ENCODE assay signal across 17 cellular contexts in the genomic region with DNA sequence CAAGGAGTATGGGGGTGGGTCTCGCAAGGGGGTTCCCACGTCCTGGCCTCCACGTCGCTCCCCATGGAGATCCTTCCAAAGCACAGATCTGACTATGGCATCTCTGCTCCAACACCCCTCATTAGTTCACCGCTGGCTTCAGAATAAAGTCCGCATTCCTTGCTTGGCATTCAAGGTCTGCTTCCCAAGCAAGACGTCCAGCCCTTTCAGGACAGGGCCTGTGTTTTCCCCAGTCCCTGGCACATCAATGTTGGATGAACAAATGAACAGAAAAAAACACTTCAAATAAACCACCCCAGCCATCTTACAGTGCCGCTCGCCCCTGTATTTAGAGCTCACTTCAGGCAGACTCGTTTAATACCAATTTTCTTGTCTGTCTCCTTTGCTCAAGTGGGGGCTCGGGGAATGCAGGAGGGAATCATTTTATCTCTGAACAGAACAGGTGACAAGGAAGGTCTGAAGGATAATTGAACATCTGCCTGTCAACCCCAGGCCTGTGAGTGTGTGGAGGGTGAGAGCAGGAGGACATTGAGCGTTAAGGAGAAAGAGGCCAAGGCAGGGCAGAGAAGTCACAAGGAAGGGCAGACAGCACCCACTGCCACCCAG. TPM values are rescaled to one million over a fixed set of nuclear protein-coding genes. Genes with fewer than 3 reads are reported as not detected.
DNase-seq lines count a peak whose midpoint lies in the region; ATAC-seq lines count a peak whose summit lies in the region.
"Had no signal": no experiment of that assay in that cellular context is flagged by ENCODE, and none has a peak within 500 bp of the region (broad histone marks: within the 10 kb centered on the region; RNA-seq: fewer than 3 reads in every experiment).

No MANE protein-coding gene starts in this region.

- peak overlapping the region; percentile 37 for H2BK120ac ChIP-seq in trophoblast cell (ENCODE audit: insufficient read depth, low read length, poor library complexity)

- H3K27ac ChIP-seq in trophoblast cell (ENCODE audit: low read depth, low read length), result no peak overlapping the region
- H3K27ac ChIP-seq: HL-60 had no signal

- H3K14ac ChIP-seq in trophoblast cell (ENCODE audit: low read length), result peak overlapping the region; percentile 20

- peaks cover 36 to 49% of the 10 kb centered on the region in 2 experiments for H3K36me3 ChIP-seq in trophoblast cell (ENCODE audit: control insufficient read depth in 1 of 2, insufficient read depth in 2 of 2, low read length in 2 of 2)
- H3K36me3 ChIP-seq: BLaER1 treated with 17β-estradiol and CSF1 and Interleukin-3, amounts not matched to agents 10 nM and 100 nM had no signal

- peak overlapping the region; percentile 25 for H2AK5ac ChIP-seq in trophoblast cell (ENCODE audit: low read length)

- ATAC-seq in Right ventricle myocardium superior (ENCODE audit: poor library complexity) (no peak), GM19324 (IDR thresholded peaks at IDR 0.05; ENCODE audit: low FRiP score, unreplicated experiment) (no peak)

- no peak overlapping the region for H3K23ac ChIP-seq in trophoblast cell (ENCODE audit: low read length)

- peaks cover 51% of the 10 kb centered on the region for H3K79me1 ChIP-seq in trophoblast cell (ENCODE audit: low read length)

- peak overlapping the region; percentile 46 for H2AFZ ChIP-seq in trophoblast cell (ENCODE audit: insufficient read depth, low read length, poor library complexity)

- WGBS in trophoblast cell (ENCODE audit: extremely low coverage, insufficient coverage, insufficient read length), result no CpG with 5 or more reads among the region's 12 CpGs

- no peaks in the 10 kb centered on the region for H3K27me3 ChIP-seq in trophoblast cell (ENCODE audit: insufficient read depth, low read length)
- H3K27me3 ChIP-seq: BLaER1 treated with 17β-estradiol and CSF1 and Interleukin-3, amounts not matched to agents 10 nM and 100 nM had no signal

- H4K8ac ChIP-seq in trophoblast cell (ENCODE audit: low read depth, low read length), result no peak overlapping the region

- peak overlapping the region; percentile 46 for H4K91ac ChIP-seq in trophoblast cell (ENCODE audit: low read depth, low read length)

- no peak overlapping the region for H3K9ac ChIP-seq in trophoblast cell (ENCODE audit: low read length)

- peaks cover 10% of the 10 kb centered on the region for H3K79me2 ChIP-seq in trophoblast cell (ENCODE audit: control insufficient read depth, insufficient read depth, low read length, poor library complexity)

- no peak overlapping the region for H4K12ac ChIP-seq in trophoblast cell (ENCODE audit: low read depth, low read length)

- H3K4me1 ChIP-seq in trophoblast cell (ENCODE audit: control insufficient read depth in 1 of 2, insufficient read depth in 2 of 2, low read length in 2 of 2), result peaks cover 42 to 49% of the 10 kb centered on the region in 2 experiments

- H3K9me3 ChIP-seq in trophoblast cell (ENCODE audit: insufficient read depth, low read depth, low read length), result no peaks in the 10 kb centered on the region
- H3K9me3 ChIP-seq: BLaER1 treated with 17β-estradiol and CSF1 and Interleukin-3, amounts not matched to agents 10 nM and 100 nM had no signal

- DNase-seq in Right ventricle myocardium superior (peak; percentile 13), cardiac septum (ENCODE audit: low spot score) (no peak), left kidney (ENCODE audit: low read depth, low spot score) (peak; percentile 27), trophoblast cell (no peak), anterior cingulate cortex (lab: John Stamatoyannopoulos, UW) (no peak), NCI-H1048 (lab: John Stamatoyannopoulos, UW) (no peak)
- DNase-seq: ACHN; Calu3; CD4-positive, alpha-beta T cell; DMS 273 treated with DMSO at 0.1 percent for 48 hours; HCEC 1CT; HFFc6 had no signal

- no peak overlapping the region for H3K4me2 ChIP-seq in trophoblast cell (ENCODE audit: low read length)

- intact Hi-C loops in Right ventricle myocardium superior (cut with DNase I) (no loop called here), cardiac septum (cut with DNase I) (no loop called here)

- H3K18ac ChIP-seq in trophoblast cell (ENCODE audit: low read length), result peak overlapping the region; percentile 42

- H3K4me3 ChIP-seq in trophoblast cell (ENCODE audit: low read depth, low read length), result no peak overlapping the region
- H3K4me3 ChIP-seq: BLaER1 treated with 17β-estradiol and CSF1 and Interleukin-3, amounts not matched to agents 10 nM and 100 nM had no signal

- H2BK5ac ChIP-seq in trophoblast cell (ENCODE audit: low read depth, low read length, poor library complexity), result peak overlapping the region; percentile 36

- H2BK12ac ChIP-seq in trophoblast cell (ENCODE audit: low read length), result peak overlapping the region; percentile 61

- H3K4ac ChIP-seq in trophoblast cell (ENCODE audit: low read depth, low read length), result no peak overlapping the region

RNA-seq across cellular contexts. Expression of a gene that starts 9.6 kb away (rescaled TPM):
- total RNA-seq in Right ventricle myocardium superior (31.1 TPM), cardiac septum (55.1 TPM)
- 66.7 and 70.3 TPM in 2 replicates for polyA plus RNA-seq in trophoblast cell (2013)

RNA-seq across cellular contexts. Expression of a gene that starts 36.8 kb away (rescaled TPM):
- 0.46 TPM for total RNA-seq in Right ventricle myocardium superior
- total RNA-seq in cardiac septum, result not detected
- polyA plus RNA-seq in trophoblast cell (2013), result 1.4 and 1.5 TPM in 2 replicates
- total RNA-seq: A172; Calu3; CD4-positive, alpha-beta T cell; H4; HFFc6 had no signal

RNA-seq across cellular contexts. Expression of a gene that starts 49.5 kb away (rescaled TPM):
- total RNA-seq in Right ventricle myocardium superior (10.9 TPM), cardiac septum (45.9 TPM)
- 43.1 and 44.2 TPM in 2 replicates for polyA plus RNA-seq in trophoblast cell (2013)
- total RNA-seq: CD4-positive, alpha-beta T cell had no signal

Comparison
In these comparisons a context has a peak if more than half of its experiments do, and no peak if none do; other contexts are left out.
1. DNase-seq: peak in Right ventricle myocardium superior (single experiment) and left kidney (single experiment); none in cardiac septum (single experiment), trophoblast cell (0 of 2), anterior cingulate cortex (0 of 58) and NCI-H1048 (single experiment).